ENCODE assay signal across 9 cellular contexts in the genomic region with DNA sequence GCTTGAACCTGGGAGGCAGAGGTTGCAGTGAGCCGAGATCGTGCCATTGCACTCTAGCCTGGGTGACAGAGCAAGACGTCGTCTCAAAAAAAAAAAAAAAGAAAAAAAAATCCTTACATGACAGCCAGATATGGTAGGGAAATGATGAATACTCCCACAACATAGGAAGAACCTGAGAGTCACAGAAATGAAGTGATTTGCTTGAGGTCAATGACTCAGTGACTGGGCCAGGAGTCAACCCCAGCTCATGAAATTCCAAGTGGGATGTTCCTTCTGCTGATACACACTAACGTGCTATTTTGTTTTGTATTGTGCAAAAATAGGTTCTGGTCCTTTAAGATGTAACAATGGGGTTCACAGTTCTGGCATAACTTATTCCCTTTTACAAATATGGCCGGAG. TPM values are rescaled to one million over a fixed set of nuclear protein-coding genes. Genes with fewer than 3 reads are reported as not detected.
DNase-seq lines count a peak whose midpoint lies in the region; ATAC-seq and TF ChIP-seq lines count a peak whose summit lies in the region.
"Had no signal": no experiment of that assay in that cellular context is flagged by ENCODE, and none has a peak within 500 bp of the region (broad histone marks: within the 10 kb centered on the region; RNA-seq: fewer than 3 reads in every experiment).

No MANE protein-coding gene starts in this region.

- peaks cover 0 to 18% of the 10 kb centered on the region in 2 donors for H3K36me3 ChIP-seq in left lung

- TF ChIP-seq CTCF in AG10803 (conservative IDR thresholded peaks at IDR 0.05; ENCODE audit: low read length) (no peak), left lung (IDR thresholded peaks at IDR 0.05) (no peak)

- no peaks in the 10 kb centered on the region for H3K9me3 ChIP-seq in left lung

- peak; percentile 37 for ATAC-seq in left lobe of liver
- ATAC-seq in HG02973 (IDR thresholded peaks at IDR 0.05; ENCODE audit: unreplicated experiment) = no peak
- no peak for ATAC-seq in left lung

- H3K27ac ChIP-seq in left lung = no peak overlapping the region

- DNase-seq in AG10803 (ENCODE audit: low read depth) (peak; percentile 90), HT1080 (ENCODE audit: low read depth) (peak; percentile 96), amniotic epithelial cell (ENCODE audit: low read depth) (peak; percentile 93), left lobe of liver (ENCODE audit: low spot score) (no peak), GM19240 (ENCODE audit: insufficient read length, low spot score) (no peak), left lung (no peak), NCI-H446 treated with DMSO at 0.1 percent for 48 hours (lab: John Stamatoyannopoulos, UW) (no peak)
- DNase-seq: OCI-M1 had no signal

- intact Hi-C loops in left lung (cut with DNase I) = no loop called here

- no peak overlapping the region for H3K4me3 ChIP-seq in AG10803 (ENCODE audit: low read length)
- no peak overlapping the region for H3K4me3 ChIP-seq in left lung

- peaks cover 9 to 62% of the 10 kb centered on the region in 2 donors for H3K4me1 ChIP-seq in left lung

- H3K27me3 ChIP-seq in left lung = no peaks in the 10 kb centered on the region

RNA-seq across cellular contexts. Expression of gene RHOF, which starts 9.0 kb away (rescaled TPM):
- total RNA-seq in HT1080 (2014; rRNA removed; shearing (Covaris generic)) = 31.4 and 39.9 TPM in 2 replicates
- 45.1 and 53.0 TPM in 2 replicates for polyA plus RNA-seq in HT1080 (2015; cell fraction: cytosol; rRNA removed)
- polyA plus RNA-seq in HT1080 (2015; cell fraction: nucleus; rRNA removed) = 29.1 and 33.7 TPM in 2 replicates
- total RNA-seq in left lobe of liver (7.9 TPM), left lung (10 to 100 TPM; 37.6 to 48.3 TPM)

RNA-seq across cellular contexts. Expression of gene SETD1B, which starts 19.3 kb away (rescaled TPM):
- 2.8 and 5.0 TPM in 2 replicates for total RNA-seq in HT1080 (2014; rRNA removed; shearing (Covaris generic))
- 5.2 and 5.4 TPM in 2 replicates for polyA plus RNA-seq in HT1080 (2015; cell fraction: cytosol; rRNA removed)
- polyA plus RNA-seq in HT1080 (2015; cell fraction: nucleus; rRNA removed) = 11.5 and 12.0 TPM in 2 replicates
- total RNA-seq in left lobe of liver (12.8 TPM), left lung (10 to 100 TPM; 18.9 to 23.4 TPM)

Comparison
In these comparisons a context has a peak if more than half of its experiments do, and no peak if none do; other contexts are left out.
1. DNase-seq: peak in AG10803 (single experiment), HT1080 (single experiment) and amniotic epithelial cell (single experiment); none in left lobe of liver (single experiment), GM19240 (single experiment), left lung (0 of 2) and NCI-H446 treated with DMSO at 0.1 percent for 48 hours (single experiment).